Comparison of ENCODE assay signal across 16 cellular contexts in the genomic region with DNA sequence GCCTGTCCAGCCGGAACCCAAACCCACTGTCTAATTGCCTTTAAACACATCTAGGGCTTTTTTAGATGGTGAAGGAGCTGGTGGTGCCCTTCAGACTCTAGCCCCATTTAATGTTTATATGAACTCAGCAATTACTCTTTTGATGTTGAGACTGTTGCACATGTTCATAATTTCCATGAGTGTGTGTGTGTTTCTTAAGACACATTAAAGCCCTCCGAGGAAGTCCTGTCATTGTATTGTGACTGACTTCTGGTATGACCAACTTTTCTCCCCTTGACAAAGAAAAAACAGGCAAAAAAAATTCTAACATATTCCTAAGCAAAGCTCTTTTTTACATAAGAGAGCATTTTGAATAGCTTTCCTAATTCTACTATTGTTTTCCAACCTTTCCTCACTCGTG.
"Had no signal": no experiment of that assay in that cellular context is flagged by ENCODE, and none has a peak within 500 bp of the region (broad histone marks: within the 10 kb centered on the region; RNA-seq: fewer than 3 reads in every experiment).

No MANE protein-coding gene starts in this region.

- H3K9ac ChIP-seq: SK-N-SH had no signal

- H3K9me3 ChIP-seq: heart left ventricle, psoas muscle, SK-N-SH, testis, vagina had no signal

- H3K27ac Mint-ChIP-seq: activated naive CD4-positive, alpha-beta T cell treated with anti-CD3 and anti-CD28 coated beads for 36 hours; nephron; stimulated activated naive B cell treated with anti-CD40 and anti-IgM and Interleukin-4, amounts not matched to agents 10 μg/mL and 1 μg/mL and 100 μg/mL, for 72 hours had no signal

- H3K4me3 Mint-ChIP-seq: activated naive CD4-positive, alpha-beta T cell treated with anti-CD3 and anti-CD28 coated beads for 36 hours; nephron; stimulated activated naive B cell treated with anti-CD40 and anti-IgM and Interleukin-4, amounts not matched to agents 10 μg/mL and 1 μg/mL and 100 μg/mL, for 72 hours had no signal

- H3K4me2 ChIP-seq: SK-N-SH had no signal

- H3K9me3 Mint-ChIP-seq: activated naive CD4-positive, alpha-beta T cell treated with anti-CD3 and anti-CD28 coated beads for 36 hours; nephron; stimulated activated naive B cell treated with anti-CD40 and anti-IgM and Interleukin-4, amounts not matched to agents 10 μg/mL and 1 μg/mL and 100 μg/mL, for 72 hours had no signal

- H3K4me3 ChIP-seq: heart left ventricle, psoas muscle, testis, vagina had no signal

- DNase-seq: activated CD4-positive, alpha-beta T cell treated with anti-CD3 and anti-CD28 coated beads, Interleukin-2, amount 50 U/mL, for 48 hours; activated naive CD4-positive, alpha-beta T cell treated with anti-CD3 and anti-CD28 coated beads for 36 hours; amygdala; brain microvascular endothelial cell; heart left ventricle; occipital lobe; psoas muscle; SK-N-SH; stimulated activated CD4-positive, alpha-beta T cell treated with anti-CD3 and anti-CD28 coated beads, Interleukin-2, amount 100 ng/mL, for 24 hours; stimulated activated naive B cell treated with anti-CD40 and anti-IgM and Interleukin-4, amounts not matched to agents 10 μg/mL and 1 μg/mL and 100 μg/mL, for 72 hours; testis had no signal

- H3K9me2 ChIP-seq: SK-N-SH had no signal

- H3K27me3 Mint-ChIP-seq: stimulated activated naive B cell treated with anti-CD40 and anti-IgM and Interleukin-4, amounts not matched to agents 10 μg/mL and 1 μg/mL and 100 μg/mL, for 72 hours had no signal

- H3K27me3 ChIP-seq: brain microvascular endothelial cell, heart left ventricle, testis, vagina had no signal

- H3K27ac ChIP-seq: brain microvascular endothelial cell, psoas muscle, testis, vagina had no signal

- ATAC-seq: activated CD4-positive, CD25-positive, alpha-beta regulatory T cell treated with anti-CD3 and anti-CD28 coated beads, Interleukin-2, amount 50 U/mL, for 24 hours; heart left ventricle; left lobe of liver; psoas muscle; sciatic nerve; stimulated activated naive B cell treated with anti-CD40 and anti-IgM and Interleukin-4, amounts not matched to agents 10 μg/mL and 1 μg/mL and 100 μg/mL, for 72 hours had no signal

- H3K4me1 Mint-ChIP-seq: stimulated activated naive B cell treated with anti-CD40 and anti-IgM and Interleukin-4, amounts not matched to agents 10 μg/mL and 1 μg/mL and 100 μg/mL, for 72 hours had no signal
